7 cellular contexts compared by ENCODE assay signal in genomic region chr16:81313731-81314602, GRCh38. TPM values are rescaled to one million over a fixed set of nuclear protein-coding genes. Genes with fewer than 3 reads are reported as not detected.
A peak's percentile ranks its signal among the peaks of the same experiment; 100 is the strongest.
DNase-seq lines count a peak whose midpoint lies in the region; ATAC-seq, FAIRE-seq and TF ChIP-seq lines count a peak whose summit lies in the region.

No MANE protein-coding gene starts in this region.

- no peaks in the 10 kb centered on the region; the same call in 1 of the 2 replicates for H3K36me3 ChIP-seq in H7 (replicated peaks; ENCODE audit: control insufficient read depth, insufficient read depth, low read length)
- peaks cover 14% of the 10 kb centered on the region; the same call in 1 of the 2 replicates for H3K36me3 ChIP-seq in SJSA1
- no peaks in the 10 kb centered on the region for H3K36me3 ChIP-seq in esophagus (ENCODE audit: control insufficient read depth in 2 of 2, insufficient read depth in 2 of 2, low read length in 1 of 2)
- no peaks in the 10 kb centered on the region for H3K36me3 ChIP-seq in pancreas

- TF ChIP-seq CTCF in pancreas (IDR thresholded peaks at IDR 0.05), result no peak

- FAIRE-seq in pancreas (lab: Jason Lieb, UNC), result no peak

- in situ Hi-C loops in KBM-7 (cut with MboI; ENCODE audit: low pct_unique_long_range_greater_than_20kb, low sequenced_read_pairs), result no loop called here

- WGBS in esophagus, 2 donors, result 4 to 5% methylated on average over 16 of the region's 16 CpGs
- 1 to 3% methylated on average over 16 of the region's 16 CpGs for WGBS in pancreas, 2 donors

- peaks cover 5% of the 10 kb centered on the region; the same call in 1 of the 2 replicates for H3K27me3 ChIP-seq in H7 (ENCODE audit: control insufficient read depth, insufficient read depth, low read length)
- H3K27me3 ChIP-seq in SJSA1 (replicated peaks), result no peaks in the 10 kb centered on the region
- H3K27me3 ChIP-seq in esophagus (ENCODE audit: control insufficient read depth in 1 of 2, insufficient read depth in 2 of 2, low read length in 2 of 2), result no peaks in the 10 kb centered on the region
- no peaks in the 10 kb centered on the region for H3K27me3 ChIP-seq in pancreas

- DNase-seq in H7 (peak; percentile 41), SJSA1 (ENCODE audit: low read depth in 1 of 2, low spot score in 2 of 2) (peak in 1 of 2 experiments; percentile 14), pancreas (no peak), KBM-7 (no peak), RPMI8226 (no peak)

- peaks cover 16% of the 10 kb centered on the region for H3K4me1 ChIP-seq in SJSA1 (replicated peaks)
- H3K4me1 ChIP-seq in esophagus (ENCODE audit: control insufficient read depth in 2 of 2, insufficient read depth in 2 of 2, low read length in 1 of 2), result peaks cover 0 to 12% of the 10 kb centered on the region in 2 donors
- peaks cover 0 to 15% (median 5%) of the 10 kb centered on the region in 3 donors for H3K4me1 ChIP-seq in pancreas

- ATAC-seq in pancreas (no peak), HG02870 (IDR thresholded peaks at IDR 0.05; ENCODE audit: unreplicated experiment) (no peak)

- H3K4me3 ChIP-seq in H7 (ENCODE audit: insufficient read depth, low read depth, low read length), result peak overlapping the region; percentile 87
- H3K4me3 ChIP-seq in SJSA1, result peak overlapping the region; percentile 95
- peak overlapping the region; percentile 72 to 98 for H3K4me3 ChIP-seq in esophagus (ENCODE audit: low read depth in 1 of 2, low read length in 2 of 2)
- peak overlapping the region; percentile 88 to 92 (median 90) for H3K4me3 ChIP-seq in pancreas

- intact Hi-C loops in pancreas (cut with DNase I), result no loop called here

- H3K9me3 ChIP-seq in SJSA1 (replicated peaks) (no peaks in the 10 kb centered on the region), esophagus (ENCODE audit: control insufficient read depth in 2 of 2, insufficient read depth in 1 of 2, low read depth in 1 of 2, low read length in 1 of 2) (no peaks in the 10 kb centered on the region), pancreas (no peaks in the 10 kb centered on the region)

- no peak overlapping the region for H3K27ac ChIP-seq in SJSA1
- peak overlapping the region; percentile 60 to 80 for H3K27ac ChIP-seq in esophagus (ENCODE audit: low read depth in 2 of 2, low read length in 1 of 2)
- H3K27ac ChIP-seq in pancreas, result peak overlapping the region in 3 of 4 donors; percentile 77 to 89 (median 78)

RNA-seq across cellular contexts. Expression of gene GAN, which starts 0.8 kb away (rescaled TPM):
- total RNA-seq in H7 (2014; rRNA removed; shearing (Covaris generic)), result 8.7 and 10.9 TPM in 2 replicates
- total RNA-seq in SJSA1 (2014; rRNA removed; shearing (Covaris generic)), result 7.5 and 8.6 TPM in 2 replicates
- polyA plus RNA-seq in esophagus, result 1 to 10 TPM; 2.9 to 6.8 TPM
- 1 to 10 TPM; 3.6 to 4.8 (median 3.9) TPM for total RNA-seq in pancreas
- polyA plus RNA-seq in pancreas, result under 1 TPM; 0.68 to 0.87 TPM
